In the genomic region with DNA sequence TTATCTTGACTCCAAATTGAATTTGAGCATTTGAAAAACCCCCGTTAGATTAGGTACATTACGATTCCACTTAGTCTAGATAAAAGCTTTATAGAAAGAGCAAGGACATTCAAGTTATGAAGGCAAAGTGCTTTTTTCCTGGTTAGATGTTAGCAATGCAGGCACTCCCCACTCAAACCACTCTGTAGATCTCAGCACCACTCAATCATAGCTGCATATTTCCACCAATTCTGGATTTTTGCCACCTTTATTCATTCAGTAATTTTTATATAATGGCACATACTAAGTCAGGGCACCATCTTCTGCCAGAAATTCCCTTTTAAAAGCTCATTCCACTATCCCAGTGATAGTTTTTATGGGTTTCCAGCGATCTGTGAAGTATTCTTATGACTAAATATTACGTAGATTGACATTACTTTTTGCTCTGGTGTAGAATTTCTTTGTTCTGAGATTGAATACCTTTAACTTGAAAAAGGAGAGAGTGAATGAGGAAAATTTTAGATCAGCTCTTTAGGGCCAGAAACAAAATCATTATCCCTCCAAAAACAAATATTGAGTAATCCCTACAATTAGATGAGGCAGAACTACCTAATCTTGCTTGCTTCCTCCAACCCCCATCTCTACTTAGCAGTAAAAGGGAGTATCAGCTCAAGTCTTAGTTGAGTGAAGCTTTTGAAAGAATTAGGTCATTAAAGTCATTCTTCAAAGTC, we compare ENCODE assay signal across 1 cellular context.
TF ChIP-seq lines count a peak whose summit lies in the region.

No MANE protein-coding gene starts in this region.

TF ChIP-seq in SK-N-SH, 30 proteins besides CTCF, POLR2A, EP300 and RAD21 (continued from another document):
- TF ChIP-seq, protein P1, sequence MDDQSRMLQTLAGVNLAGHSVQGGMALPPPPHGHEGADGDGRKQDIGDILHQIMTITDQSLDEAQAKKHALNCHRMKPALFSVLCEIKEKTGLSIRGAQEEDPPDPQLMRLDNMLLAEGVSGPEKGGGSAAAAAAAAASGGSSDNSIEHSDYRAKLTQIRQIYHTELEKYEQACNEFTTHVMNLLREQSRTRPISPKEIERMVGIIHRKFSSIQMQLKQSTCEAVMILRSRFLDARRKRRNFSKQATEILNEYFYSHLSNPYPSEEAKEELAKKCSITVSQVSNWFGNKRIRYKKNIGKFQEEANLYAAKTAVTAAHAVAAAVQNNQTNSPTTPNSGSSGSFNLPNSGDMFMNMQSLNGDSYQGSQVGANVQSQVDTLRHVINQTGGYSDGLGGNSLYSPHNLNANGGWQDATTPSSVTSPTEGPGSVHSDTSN (IDR thresholded peaks at IDR 0.05): no peak
- TF ChIP-seq EZH2phosphoT487 (IDR thresholded peaks at IDR 0.05; ENCODE audit: borderline replicate concordance, low read depth) (no peak), GATA2 (CRISPR knock-in tag; IDR thresholded peaks at IDR 0.05) (no peak)
TF ChIP-seq in SK-N-SH: peak in this region for 0.
